8 cellular contexts compared by ENCODE assay signal in genomic region chr2:62505649-62506420, GRCh38. TPM values are rescaled to one million over a fixed set of nuclear protein-coding genes. Genes with fewer than 3 reads are reported as not detected.
DNase-seq lines count a peak whose midpoint lies in the region; ATAC-seq and TF ChIP-seq lines count a peak whose summit lies in the region.

TMEM17 (minus strand) TSS chr2:62506195; CDS start chr2:62506129, 66 bp downstream.

- POLR2A ChIA-PET in IMR-90 (lab: Charles Lee; ENCODE audit: unreplicated experiment): interaction anchor here (0.6 kb wide), 1 partner anchor 157 kb away, joined by 3 read pairs; no protein-coding TSS in a partner anchor
- POLR2A ChIA-PET in OCI-LY7 (lab: Charles Lee): no interaction called here

- no peaks in the 10 kb centered on the region for H3K79me1 ChIP-seq in IMR-90 (ENCODE audit: low read depth in 1 of 2, low read length in 2 of 2)

- H3K18ac ChIP-seq in IMR-90 (ENCODE audit: low read depth, low read length): peak within 1 kb of the TSS; percentile 85

- peak within 1 kb of the TSS; percentile 78 for H3K27ac ChIP-seq in IMR-90 (ENCODE audit: insufficient read depth, low read length)
- H3K27ac ChIP-seq in OCI-LY7 (ENCODE audit: low read depth, low read length, poor library complexity, severe bottlenecking): no peak within 1 kb of the TSS
- peak within 1 kb of the TSS; percentile 83 for H3K27ac ChIP-seq in osteoblast (ENCODE audit: low read depth, low read length)

- peak within 1 kb of the TSS; percentile 98 for H2AFZ ChIP-seq in IMR-90 (replicated peaks; ENCODE audit: low read length, poor library complexity)
- peak within 1 kb of the TSS; percentile 60 for H2AFZ ChIP-seq in OCI-LY7 (ENCODE audit: low read length)
- peak within 1 kb of the TSS; percentile 95 for H2AFZ ChIP-seq in osteoblast (ENCODE audit: low read length)

- ATAC-seq in GM21723 (IDR thresholded peaks at IDR 0.05; ENCODE audit: unreplicated experiment) (peak; percentile 85), IMR-90 (ENCODE audit: low read depth) (peak; percentile 91)

- no peaks in the 10 kb centered on the region for H3K79me2 ChIP-seq in OCI-LY7 (ENCODE audit: insufficient read depth, low read depth, low read length)
- H3K79me2 ChIP-seq in osteoblast (ENCODE audit: insufficient read depth, low read length): no peaks in the 10 kb centered on the region

- H2AK9ac ChIP-seq in IMR-90 (replicated peaks; ENCODE audit: low read depth, low read length, poor library complexity): peak within 1 kb of the TSS; percentile 70

- H2BK15ac ChIP-seq in IMR-90 (ENCODE audit: low read depth, low read length): peak within 1 kb of the TSS; percentile 85; the same call in 1 of the 3 replicates

- peak within 1 kb of the TSS; percentile 88 for H3K4me2 ChIP-seq in IMR-90 (ENCODE audit: low read depth, low read length)
- peak within 1 kb of the TSS; percentile 58 for H3K4me2 ChIP-seq in OCI-LY7 (ENCODE audit: low read length)
- H3K4me2 ChIP-seq in osteoblast (ENCODE audit: insufficient read depth, low read length): peak within 1 kb of the TSS; percentile 95

- no peaks in the 10 kb centered on the region for H3K36me3 ChIP-seq in IMR-90 (ENCODE audit: control insufficient read depth, insufficient read depth, low read length)
- no peaks in the 10 kb centered on the region for H3K36me3 ChIP-seq in OCI-LY7 (ENCODE audit: insufficient read depth, low read length)
- no peaks in the 10 kb centered on the region for H3K36me3 ChIP-seq in osteoblast (ENCODE audit: insufficient read depth, low read length)

- peak within 1 kb of the TSS; percentile 30; the same call in 1 of the 2 replicates for H2AK5ac ChIP-seq in IMR-90 (ENCODE audit: low read depth, low read length)

- peak within 1 kb of the TSS; percentile 97 for H4K5ac ChIP-seq in IMR-90 (ENCODE audit: low read depth, low read length)

- peak within 1 kb of the TSS; percentile 90 for H3K4ac ChIP-seq in IMR-90 (ENCODE audit: low read depth, low read length)

- in situ Hi-C loops in IMR-90 (cut with MboI; ENCODE audit: low sequenced_read_pairs): no loop called here

- H2BK120ac ChIP-seq in IMR-90 (ENCODE audit: low read depth, low read length): peak within 1 kb of the TSS; percentile 85

- H3K9ac ChIP-seq in IMR-90 (ENCODE audit: low read depth, low read length): peak within 1 kb of the TSS; percentile 92

- peak within 1 kb of the TSS; percentile 83 for H4K91ac ChIP-seq in IMR-90 (ENCODE audit: insufficient read depth, low read depth, low read length)

- no peak for TF ChIP-seq RAD21 in IMR-90 (IDR thresholded peaks at IDR 0.05; ENCODE audit: low read length)

- dilution Hi-C loops in IMR-90 (cut with HindIII; ENCODE audit: low sequenced_read_pairs, unreplicated experiment): no loop called here

- no peaks in the 10 kb centered on the region for H3K9me2 ChIP-seq in OCI-LY7 (ENCODE audit: insufficient read depth, low read length)

- TF ChIP-seq CTCF in IMR-90 (conservative IDR thresholded peaks at IDR 0.05; ENCODE audit: low read depth, low read length) (no peak), OCI-LY7 (conservative IDR thresholded peaks at IDR 0.05; ENCODE audit: low read length) (no peak), osteoblast (IDR thresholded peaks at IDR 0.05; ENCODE audit: extremely low read depth, low read depth, low read length) (no peak)

- H4K20me1 ChIP-seq in IMR-90 (ENCODE audit: insufficient read depth, low read length) (no peaks in the 10 kb centered on the region), OCI-LY7 (ENCODE audit: insufficient read depth, low read length) (no peaks in the 10 kb centered on the region), osteoblast (ENCODE audit: insufficient read depth, low read length) (no peaks in the 10 kb centered on the region)

- 3% methylated on average over 30 of the region's 76 CpGs; no CpG with 5 or more reads in 1 of the 2 experiments for WGBS in IMR-90 (ENCODE audit: extremely low coverage in 2 of 2, insufficient read length in 1 of 2), 2 experiments

- BruUV-seq in IMR-90 (replicated peaks; lab: Mats Ljungman, UMichigan) (no TSS peak), OCI-LY7 (replicated peaks; lab: Mats Ljungman, UMichigan) (no TSS peak)

- no peaks in the 10 kb centered on the region for H3K9me1 ChIP-seq in IMR-90 (ENCODE audit: insufficient read depth, low read length)

- no peaks in the 10 kb centered on the region for H3K27me3 ChIP-seq in IMR-90 (ENCODE audit: control insufficient read depth, insufficient read depth, low read length)
- H3K27me3 ChIP-seq in osteoblast (ENCODE audit: insufficient read depth, low read length): no peaks in the 10 kb centered on the region

- TF ChIP-seq POLR2A in IMR-90 (IDR thresholded peaks at IDR 0.05; ENCODE audit: low read depth, low read length): 0 out of 2 replicates have a peak, but pooled peaks have one; percentile 24

- CTCF ChIA-PET in IMR-90 (lab: Yijun Ruan, JAX) (interaction anchor here (0.9 kb wide), 1 partner anchor 48 kb away, joined by 6 read pairs; no protein-coding TSS in a partner anchor), OCI-LY7 (lab: Charles Lee; ENCODE audit: unreplicated experiment) (no interaction called here)

- H3K9me3 ChIP-seq in IMR-90 (ENCODE audit: control insufficient read depth, insufficient read depth, low read length) (no peaks in the 10 kb centered on the region), OCI-LY7 (ENCODE audit: low read length) (no peaks in the 10 kb centered on the region), osteoblast (ENCODE audit: low read depth, low read length) (no peaks in the 10 kb centered on the region)

- peak within 1 kb of the TSS; percentile 94 for H3K14ac ChIP-seq in IMR-90 (replicated peaks; ENCODE audit: low read depth, low read length)

- peak within 1 kb of the TSS; percentile 88 for H3K56ac ChIP-seq in IMR-90 (ENCODE audit: extremely low read depth, insufficient read depth, low read length)

- H3K4me3 ChIP-seq in IMR-90 (ENCODE audit: insufficient read depth, low read depth, low read length) (peak within 1 kb of the TSS; percentile 54), OCI-LY7 (ENCODE audit: low read depth, low read length, poor library complexity, severe bottlenecking) (peak within 1 kb of the TSS; percentile 73), osteoblast (ENCODE audit: insufficient read depth, low read length) (peak within 1 kb of the TSS; percentile 87)

- H3K4me1 ChIP-seq in IMR-90 (ENCODE audit: control insufficient read depth, insufficient read depth, low read length): no peaks in the 10 kb centered on the region; the same call in 1 of the 2 replicates
- H3K4me1 ChIP-seq in OCI-LY7 (ENCODE audit: insufficient read depth, low read length, poor library complexity, severe bottlenecking): no peaks in the 10 kb centered on the region
- peaks cover 9% of the 10 kb centered on the region for H3K4me1 ChIP-seq in osteoblast (ENCODE audit: insufficient read depth, low read length)

- intact Hi-C loops in IMR-90 (cut with micrococcal nuclease) (loop anchor here (1.0 to 5.0 kb wide), 2 partner anchors 157 to 201 kb away; partner anchors contain the start of gene EHBP1), OCI-LY7 (cut with micrococcal nuclease; ENCODE audit: unreplicated experiment) (no loop called here), cardiac septum (cut with DNase I) (loop anchor here (2.0 to 5.0 kb wide), 2 partner anchors 39 to 199 kb away; partner anchors contain the start of gene EHBP1)

- peak within 1 kb of the TSS; percentile 81 for H2BK5ac ChIP-seq in IMR-90 (ENCODE audit: low read depth, low read length, poor library complexity, severe bottlenecking)

- H2BK20ac ChIP-seq in IMR-90 (ENCODE audit: low read depth, low read length): peak within 1 kb of the TSS; percentile 68

- DNase-seq in GDM1 (lab: John Stamatoyannopoulos, UW): peak; percentile 76
- DNase-seq in IMR-90: peak; percentile 89
- DNase-seq in OCI-LY7 (ENCODE audit: low spot score): peak; percentile 50
- DNase-seq in amniotic epithelial cell (ENCODE audit: low read depth): peak; percentile 88
- peak; percentile 94 for DNase-seq in cardiac septum (ENCODE audit: low spot score)
- DNase-seq in osteoblast (ENCODE audit: insufficient read length, low spot score, missing footprints): peak; percentile 96
- no peak for DNase-seq in T-helper 9 cell

- H3K23ac ChIP-seq in IMR-90 (ENCODE audit: low read depth, low read length): peak within 1 kb of the TSS; percentile 79

- H4K8ac ChIP-seq in IMR-90 (ENCODE audit: low read depth in 2 of 2, low read length in 2 of 2): peak within 1 kb of the TSS; percentile 93

TF ChIP-seq in IMR-90, 13 proteins besides CTCF, POLR2A, EP300 and RAD21:
- no peak for TF ChIP-seq BHLHE40 (IDR thresholded peaks at IDR 0.05; ENCODE audit: low read depth, low read length)
- no peak for TF ChIP-seq RFX5 (IDR thresholded peaks at IDR 0.05; ENCODE audit: low read depth, low read length)
- TF ChIP-seq USF2 (IDR thresholded peaks at IDR 0.05; ENCODE audit: low read depth, low read length): 0 out of 2 replicates have a peak, but pooled peaks have one; percentile 14
- TF ChIP-seq MAZ (IDR thresholded peaks at IDR 0.05; ENCODE audit: borderline replicate concordance, low read depth, low read length): peak; percentile 67; the same call in 1 of the 2 replicates
- TF ChIP-seq NFE2L2 (IDR thresholded peaks at IDR 0.05; ENCODE audit: low read depth, low read length): no peak
- TF ChIP-seq RCOR1 (IDR thresholded peaks at IDR 0.05; ENCODE audit: insufficient replicate concordance, low read length): no peak
- TF ChIP-seq CHD1 (IDR thresholded peaks at IDR 0.05; ENCODE audit: low read depth, low read length): no peak
- TF ChIP-seq MAFK (IDR thresholded peaks at IDR 0.05; ENCODE audit: low read depth, low read length): no peak
- TF ChIP-seq MXI1 (IDR thresholded peaks at IDR 0.05; ENCODE audit: borderline replicate concordance, low read depth, low read length): peak; percentile 71

RNA-seq across cellular contexts. Expression of gene TMEM17, which starts in this region (rescaled TPM):
- 1.3 and 2.2 TPM in 2 replicates for total RNA-seq in IMR-90 (2012; rRNA removed)
- polyA plus RNA-seq in IMR-90 (2012; rRNA removed): 1.2 and 1.8 TPM in 2 replicates
- 0.62 and 0.76 TPM in 2 replicates for polyA plus RNA-seq in IMR-90 (2012; cell fraction: cytosol; rRNA removed)
- 0.34 and 2.2 TPM in 2 replicates for polyA plus RNA-seq in IMR-90 (2012; cell fraction: nucleus; rRNA removed; ENCODE audit: low replicate concordance)
- total RNA-seq in OCI-LY7 (2014; rRNA removed; shearing (Covaris generic)): 1.4 TPM in 1 of 2 replicates, not detected in the other
- total RNA-seq in OCI-LY7 (2022): not detected in 2 replicates
- total RNA-seq in cardiac septum: 1.4 TPM
- total RNA-seq in osteoblast: 2.9 and 3.3 TPM in 2 replicates
